Comparison of ENCODE assay signal across 8 cellular contexts in the genomic region with DNA sequence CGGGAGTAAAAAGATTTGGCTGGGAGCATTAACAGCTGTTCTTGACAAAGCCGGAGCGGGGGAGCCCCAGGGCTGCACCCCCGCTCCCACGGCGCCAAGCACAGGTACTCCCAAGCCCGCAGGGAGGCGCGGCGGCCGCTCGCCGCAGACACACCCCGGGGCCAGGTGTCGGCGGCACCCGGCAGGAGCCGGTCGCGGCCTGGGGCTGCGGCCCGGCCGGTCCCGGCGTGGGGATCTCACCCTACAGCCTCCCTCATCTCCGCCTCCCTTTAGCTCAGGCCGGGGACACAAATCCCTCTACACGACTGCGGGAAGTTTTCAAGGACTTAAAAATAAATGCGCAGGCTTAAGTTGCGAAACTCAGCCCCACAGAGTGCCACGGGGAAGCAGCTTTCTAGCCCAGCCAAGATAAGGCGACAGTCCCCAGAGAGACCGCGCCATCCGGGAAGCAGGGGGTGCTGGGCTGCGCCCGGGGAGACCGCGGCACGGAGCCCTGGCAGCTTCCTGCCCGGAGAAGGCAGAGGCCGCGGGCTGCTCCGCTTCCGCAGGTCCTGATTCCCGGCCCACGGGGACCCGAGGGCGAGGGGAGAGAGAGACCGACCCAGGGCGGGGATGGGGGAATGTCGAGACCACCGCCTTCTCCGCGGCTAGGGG. TPM values are rescaled to one million over a fixed set of nuclear protein-coding genes. Genes with fewer than 3 reads are reported as not detected.
DNase-seq lines count a peak whose midpoint lies in the region; ATAC-seq and TF ChIP-seq lines count a peak whose summit lies in the region.

No MANE protein-coding gene starts in this region.

- H3K4me3 ChIP-seq in DOHH2 (ENCODE audit: low read length) (peak overlapping the region; percentile 72), Panc1 (ENCODE audit: low read depth in 2 of 2, low read length in 2 of 2) (peak overlapping the region; percentile 79 to 81), skeletal muscle tissue (ENCODE audit: low read length in 3 of 3) (peak overlapping the region; percentile 83 to 88 (median 85))

- BruUV-seq in Panc1 (replicated peaks; lab: Mats Ljungman, UMichigan) = no TSS peak

- no peaks in the 10 kb centered on the region for H3K9me2 ChIP-seq in DOHH2 (replicated peaks; ENCODE audit: control insufficient read depth, low read length)

- TF ChIP-seq CTCF in DOHH2 (IDR thresholded peaks at IDR 0.05; ENCODE audit: low read depth, low read length, poor library complexity, severe bottlenecking) = peak; percentile 18
- no peak for TF ChIP-seq CTCF in Panc1 (IDR thresholded peaks at IDR 0.05)

- H3K4me1 ChIP-seq in DOHH2 (ENCODE audit: control insufficient read depth, low read length) (peaks cover 22% of the 10 kb centered on the region), Panc1 (ENCODE audit: control insufficient read depth, insufficient read depth, low read length) (peaks cover 24% of the 10 kb centered on the region), skeletal muscle tissue (ENCODE audit: control insufficient read depth in 3 of 3, insufficient read depth in 3 of 3, low read length in 3 of 3) (peaks cover 15 to 22% (median 20%) of the 10 kb centered on the region in 3 donors)

- peak overlapping the region; percentile 85 to 90 (median 87) for H3K9ac ChIP-seq in skeletal muscle tissue (ENCODE audit: low read depth in 1 of 3, low read length in 3 of 3)

- peak overlapping the region; percentile 68 for H3K4me2 ChIP-seq in DOHH2 (ENCODE audit: low read length)

- H3K27ac ChIP-seq in DOHH2 (ENCODE audit: low read depth, low read length) (no peak overlapping the region), Panc1 (ENCODE audit: low read length) (peak overlapping the region; percentile 77), skeletal muscle tissue (ENCODE audit: low read depth, low read length) (peak overlapping the region; percentile 76)

- peaks cover 9% of the 10 kb centered on the region for H3F3A ChIP-seq in DOHH2 (ENCODE audit: control insufficient read depth, insufficient read depth)

- H3K9me3 ChIP-seq in DOHH2 (ENCODE audit: control insufficient read depth, insufficient read depth, low read length) = no peaks in the 10 kb centered on the region
- H3K9me3 ChIP-seq in Panc1 (ENCODE audit: control insufficient read depth, insufficient read depth, low read depth, low read length) = no peaks in the 10 kb centered on the region
- no peaks in the 10 kb centered on the region for H3K9me3 ChIP-seq in skeletal muscle tissue (ENCODE audit: control insufficient read depth in 3 of 3, low read length in 3 of 3)

- H3K27me3 ChIP-seq in DOHH2 (ENCODE audit: control insufficient read depth, low read length) (peaks cover 52% of the 10 kb centered on the region), Panc1 (ENCODE audit: control insufficient read depth, insufficient read depth, low read length) (no peaks in the 10 kb centered on the region), skeletal muscle tissue (ENCODE audit: control insufficient read depth in 3 of 3, insufficient read depth in 3 of 3, low read length in 3 of 3) (no peaks in the 10 kb centered on the region)

- H3K79me2 ChIP-seq in DOHH2 (ENCODE audit: control insufficient read depth, low read length) = no peaks in the 10 kb centered on the region; the same call in 1 of the 2 replicates

- ATAC-seq in GM19324 (IDR thresholded peaks at IDR 0.05; ENCODE audit: low FRiP score, unreplicated experiment) = peak; percentile 64
- ATAC-seq in HG03280 (IDR thresholded peaks at IDR 0.05; ENCODE audit: unreplicated experiment) = peak; percentile 49
- peak; percentile 73 for ATAC-seq in Panc1

- in situ Hi-C loops in Panc1 (cut with HindIII; ENCODE audit: low pct_unique_long_range_greater_than_20kb, low sequenced_read_pairs) (no loop called here), T47D (cut with HindIII; ENCODE audit: low pct_unique_long_range_greater_than_20kb, low sequenced_read_pairs) (no loop called here)

- CTCF ChIA-PET in Panc1 (lab: Charles Lee) = interaction anchor here (0.6 to 0.9 kb wide), 2 partner anchors 10 to 97 kb away, joined by 3 read pairs; no protein-coding TSS in a partner anchor

- no peaks in the 10 kb centered on the region for H3K36me3 ChIP-seq in DOHH2 (ENCODE audit: control insufficient read depth, low read length)
- H3K36me3 ChIP-seq in Panc1 (ENCODE audit: control insufficient read depth, insufficient read depth, low read length) = peaks cover 3% of the 10 kb centered on the region
- H3K36me3 ChIP-seq in skeletal muscle tissue (ENCODE audit: control insufficient read depth in 3 of 3, insufficient read depth in 3 of 3, low read length in 3 of 3) = no peaks in the 10 kb centered on the region

- no peak for DNase-seq in Panc1 (ENCODE audit: low read depth, low spot score)
- peak; percentile 40 to 43 for DNase-seq in T47D (ENCODE audit: low read depth in 1 of 2, low spot score in 1 of 2)
- peak; percentile 56 for DNase-seq in iPS-NIHi7 (ENCODE audit: extremely low spot score)
- no peak for DNase-seq in dedifferentiated amniotic fluid mesenchymal stem cell (ENCODE audit: extremely low spot score)

- intact Hi-C loops in Panc1 (cut with micrococcal nuclease; ENCODE audit: unreplicated experiment) = loop anchor here (5.0 kb wide), 1 partner anchor 217 kb away; no protein-coding TSS in a partner anchor

- no peaks in the 10 kb centered on the region; the same call in 1 of the 2 replicates for H4K20me1 ChIP-seq in DOHH2 (ENCODE audit: control insufficient read depth, insufficient read depth, low read depth, low read length)

- POLR2A ChIA-PET in Panc1 (lab: Charles Lee) = interaction anchor here (0.6 to 0.7 kb wide), 3 partner anchors 69 to 207 kb away, joined by 3 read pairs; no protein-coding TSS in a partner anchor

RNA-seq across cellular contexts. Expression of a gene that starts 0.5 kb away (rescaled TPM):
- total RNA-seq in Panc1 (2021; ENCODE audit: unreplicated experiment) (11.5 TPM), skeletal muscle tissue (13.6 TPM)
- 5.8 TPM for polyA plus RNA-seq in Panc1 (2012; ENCODE audit: insufficient read length)

Comparison
In these comparisons a context has a peak if more than half of its experiments do, and no peak if none do; other contexts are left out.
1. DNase-seq: peak in T47D (2 of 2) and iPS-NIHi7 (single experiment); none in Panc1 (single experiment) and dedifferentiated amniotic fluid mesenchymal stem cell (single experiment).
2. Peak in every context shown above with its lines, with median percentiles within 50 percentile points of each other: H3K4me3 ChIP-seq and ATAC-seq.